In genomic region chr2:181915096-181915495, GRCh38 we compare ENCODE assay signal across 12 cellular contexts.
"Had no signal": no experiment of that assay in that cellular context is flagged by ENCODE, and none has a peak within 500 bp of the region (broad histone marks: within the 10 kb centered on the region; RNA-seq: fewer than 3 reads in every experiment).

No MANE protein-coding gene starts in this region.

- H3K27me3 ChIP-seq: cardiac muscle cell, neural progenitor cell, thyroid gland had no signal

- H3K4me1 ChIP-seq: neural progenitor cell had no signal

- H3K9me3 Mint-ChIP-seq: activated CD4-positive, alpha-beta memory T cell treated with anti-CD3 and anti-CD28 coated beads, Interleukin-2, amount 10 ng/mL, durations not matched to agents 7 days and 5 days; activated naive CD8-positive, alpha-beta T cell treated with anti-CD3 and anti-CD28 coated beads, Interleukin-2, amount 50 U/mL, for 24 hours; mesothelial cell of epicardium; neural progenitor cell; stimulated activated effector memory CD8-positive, alpha-beta T cell treated with anti-CD3 and anti-CD28 coated beads, Interleukin-12 subunit alpha, Interleukin-12 subunit beta, amount 100 ng/mL, for 72 hours had no signal

- H3K27ac Mint-ChIP-seq: activated CD4-positive, alpha-beta memory T cell treated with anti-CD3 and anti-CD28 coated beads, Interleukin-2, amount 10 ng/mL, durations not matched to agents 7 days and 5 days; activated naive CD8-positive, alpha-beta T cell treated with anti-CD3 and anti-CD28 coated beads, Interleukin-2, amount 50 U/mL, for 24 hours; mesothelial cell of epicardium; neural progenitor cell; stimulated activated effector memory CD8-positive, alpha-beta T cell treated with anti-CD3 and anti-CD28 coated beads, Interleukin-12 subunit alpha, Interleukin-12 subunit beta, amount 100 ng/mL, for 72 hours had no signal

- H3K27me3 Mint-ChIP-seq: activated CD4-positive, alpha-beta memory T cell treated with anti-CD3 and anti-CD28 coated beads, Interleukin-2, amount 10 ng/mL, durations not matched to agents 7 days and 5 days; activated naive CD8-positive, alpha-beta T cell treated with anti-CD3 and anti-CD28 coated beads, Interleukin-2, amount 50 U/mL, for 24 hours had no signal

- DNase-seq: activated CD4-positive, alpha-beta memory T cell treated with anti-CD3 and anti-CD28 coated beads, Interleukin-2, amount 10 ng/mL, durations not matched to agents 7 days and 5 days; activated naive CD8-positive, alpha-beta T cell treated with anti-CD3 and anti-CD28 coated beads, Interleukin-2, amount 50 U/mL, for 24 hours; hippocampal formation; posterior cingulate gyrus; T-helper 9 cell; thyroid gland had no signal

- H3K9me3 ChIP-seq: thyroid gland had no signal

- ATAC-seq: activated naive CD8-positive, alpha-beta T cell treated with anti-CD3 and anti-CD28 coated beads, Interleukin-2, amount 50 U/mL, for 24 hours; stimulated activated effector memory CD8-positive, alpha-beta T cell treated with anti-CD3 and anti-CD28 coated beads, Interleukin-12 subunit alpha, Interleukin-12 subunit beta, amount 100 ng/mL, for 72 hours had no signal

- H3K4me3 ChIP-seq: cardiac muscle cell, neural progenitor cell, skin epidermis, thyroid gland had no signal

- H3K4me1 Mint-ChIP-seq: activated CD4-positive, alpha-beta memory T cell treated with anti-CD3 and anti-CD28 coated beads, Interleukin-2, amount 10 ng/mL, durations not matched to agents 7 days and 5 days; activated naive CD8-positive, alpha-beta T cell treated with anti-CD3 and anti-CD28 coated beads, Interleukin-2, amount 50 U/mL, for 24 hours; mesothelial cell of epicardium; neural progenitor cell; stimulated activated effector memory CD8-positive, alpha-beta T cell treated with anti-CD3 and anti-CD28 coated beads, Interleukin-12 subunit alpha, Interleukin-12 subunit beta, amount 100 ng/mL, for 72 hours had no signal

- H3K4me2 ChIP-seq: neural progenitor cell had no signal

- H2AFZ ChIP-seq: neural progenitor cell had no signal

- H3K4me3 Mint-ChIP-seq: activated CD4-positive, alpha-beta memory T cell treated with anti-CD3 and anti-CD28 coated beads, Interleukin-2, amount 10 ng/mL, durations not matched to agents 7 days and 5 days; activated naive CD8-positive, alpha-beta T cell treated with anti-CD3 and anti-CD28 coated beads, Interleukin-2, amount 50 U/mL, for 24 hours; mesothelial cell of epicardium; neural progenitor cell; stimulated activated effector memory CD8-positive, alpha-beta T cell treated with anti-CD3 and anti-CD28 coated beads, Interleukin-12 subunit alpha, Interleukin-12 subunit beta, amount 100 ng/mL, for 72 hours had no signal

- H3K36me3 ChIP-seq: neural progenitor cell had no signal

- H3K9ac ChIP-seq: neural progenitor cell had no signal

- H3K27ac ChIP-seq: cardiac muscle cell, neural progenitor cell, skin epidermis, thyroid gland, VCaP had no signal
